In the genomic region with DNA sequence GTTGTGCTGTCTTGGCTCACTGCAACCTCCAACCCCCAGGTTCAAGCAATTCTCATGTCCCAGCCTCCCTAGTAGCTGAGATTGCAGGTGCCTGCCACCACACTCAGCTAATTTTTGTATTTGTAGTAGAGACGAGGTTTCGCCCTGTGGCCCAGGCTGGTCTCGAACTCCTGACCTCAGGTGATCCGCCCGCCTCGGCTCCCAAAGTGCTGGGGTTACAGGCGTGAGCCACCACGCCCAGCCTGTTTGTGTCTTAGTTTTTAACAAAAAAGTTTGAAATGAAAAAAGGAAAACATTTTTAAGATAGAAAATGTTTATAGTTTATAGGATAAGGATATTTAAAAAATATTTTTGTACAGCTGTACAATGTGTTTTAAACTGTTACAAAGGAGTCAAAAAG, we compare ENCODE assay signal across 26 cellular contexts.
"Had no signal": no experiment of that assay in that cellular context is flagged by ENCODE, and none has a peak within 500 bp of the region (broad histone marks: within the 10 kb centered on the region; RNA-seq: fewer than 3 reads in every experiment).

No MANE protein-coding gene starts in this region.

- H3K9me3 ChIP-seq: ascending aorta had no signal

- DNase-seq: activated B cell treated with CpG ODN at 0.5 μM for 24 hours; activated CD4-positive, alpha-beta memory T cell treated with anti-CD3 and anti-CD28 coated beads for 36 hours; activated CD4-positive, alpha-beta T cell treated with anti-CD3 and anti-CD28 coated beads for 4 hours; activated CD4-positive, alpha-beta T cell treated with anti-CD3 and anti-CD28 coated beads, Interleukin-2, amount 10 ng/mL, durations not matched to agents 24 days and 14 days; activated CD4-positive, alpha-beta T cell treated with anti-CD3 and anti-CD28 coated beads, Interleukin-2, amount 50 U/mL, for 1 hour; activated CD4-positive, alpha-beta T cell treated with anti-CD3 and anti-CD28 coated beads, Interleukin-2, amount 50 U/mL, for 4 hours; activated CD4-positive, CD25-positive, alpha-beta regulatory T cell treated with anti-CD3 and anti-CD28 coated beads, Interleukin-2, amount 50 U/mL, for 72 hours; activated CD8-positive, alpha-beta memory T cell treated with anti-CD3 and anti-CD28 coated beads, Interleukin-2, amount 50 U/mL, for 4 hours; activated CD8-positive, alpha-beta T cell treated with anti-CD3 and anti-CD28 coated beads for 36 hours; activated effector memory CD4-positive, alpha-beta T cell treated with Interleukin-2 at 50 U/mL for 16 hours; activated gamma-delta T cell; activated naive CD4-positive, alpha-beta T cell treated with anti-CD3 and anti-CD28 coated beads, Interleukin-2, amount 10 ng/mL, durations not matched to agents 7 days and 5 days; activated naive CD4-positive, alpha-beta T cell treated with Interleukin-2 at 50 U/mL for 16 hours; activated naive CD8-positive, alpha-beta T cell treated with anti-CD3 and anti-CD28 coated beads, Interleukin-2, amount 10 ng/mL, durations not matched to agents 7 days and 5 days; activated naive CD8-positive, alpha-beta T cell treated with anti-CD3 and anti-CD28 coated beads, Interleukin-2, amount 50 U/mL, for 24 hours; activated T-cell treated with anti-CD3 and anti-CD28 coated beads, Interleukin-2, amount 50 U/mL, for 24 hours; activated T-cell treated with anti-CD3 and anti-CD28 coated beads, Interleukin-2, amount 50 U/mL, for 48 hours; amygdala; anterior cingulate cortex; central memory CD4-positive, alpha-beta T cell; T-helper 1 cell; T-helper 2 cell; T-helper 9 cell had no signal

- H3K4me1 ChIP-seq: ascending aorta had no signal

- H3K36me3 ChIP-seq: ascending aorta had no signal

- FAIRE-seq: TTC549 had no signal

- H3K27ac ChIP-seq: ascending aorta, VCaP had no signal

- H3K27me3 ChIP-seq: ascending aorta had no signal

- H3K4me3 ChIP-seq: ascending aorta had no signal
